Comparison of ENCODE assay signal across 8 cellular contexts in genomic region chr19:40089462-40089861, GRCh38. TPM values are rescaled to one million over a fixed set of nuclear protein-coding genes. Genes with fewer than 3 reads are reported as not detected.
A peak's percentile ranks its signal among the peaks of the same experiment; 100 is the strongest.
DNase-seq lines count a peak whose midpoint lies in the region; ATAC-seq and TF ChIP-seq lines count a peak whose summit lies in the region.

No MANE protein-coding gene starts in this region.

- H3K36me3 ChIP-seq in ES-I3 (ENCODE audit: insufficient read depth, low read length) (no peaks in the 10 kb centered on the region), SJSA1 (peaks cover 3% of the 10 kb centered on the region; the same call in 1 of the 2 replicates), psoas muscle (ENCODE audit: insufficient read depth in 1 of 2, low read depth in 1 of 2) (peaks cover 0 to 5% of the 10 kb centered on the region in 2 donors)

- no peak for DNase-seq in SJSA1 (ENCODE audit: low read depth in 1 of 2, low spot score in 2 of 2)
- DNase-seq in fibroblast of peridontal ligament (ENCODE audit: extremely low read depth), result peak; percentile 92
- no peak for DNase-seq in psoas muscle
- no peak for DNase-seq in NCI-H2196 treated with DMSO at 0.1 percent for 48 hours (lab: John Stamatoyannopoulos, UW; ENCODE audit: unreplicated experiment)
- no peak for DNase-seq in GM19238 (ENCODE audit: insufficient read length, low spot score)
- no peak for DNase-seq in NCI-H446 (lab: John Stamatoyannopoulos, UW)

- no peak overlapping the region for H3K27ac ChIP-seq in SJSA1
- peak overlapping the region; percentile 95 for H3K27ac ChIP-seq in psoas muscle

- intact Hi-C loops in psoas muscle (cut with DNase I), result no loop called here

- no peak for ATAC-seq in psoas muscle
- ATAC-seq in GM21381 (IDR thresholded peaks at IDR 0.05; ENCODE audit: unreplicated experiment), result no peak

- H3K27me3 ChIP-seq in SJSA1 (replicated peaks) (no peaks in the 10 kb centered on the region), psoas muscle (ENCODE audit: insufficient read depth in 3 of 3, low read length in 2 of 3) (no peaks in the 10 kb centered on the region)

- H3K9ac ChIP-seq in ES-I3 (ENCODE audit: low read depth, low read length), result peak overlapping the region; percentile 86

- H3K9me3 ChIP-seq in ES-I3 (ENCODE audit: control insufficient read depth, insufficient read depth, low read length) (no peaks in the 10 kb centered on the region), SJSA1 (replicated peaks) (no peaks in the 10 kb centered on the region), psoas muscle (no peaks in the 10 kb centered on the region)

- TF ChIP-seq CTCF in psoas muscle (IDR thresholded peaks at IDR 0.05), result no peak

- H3K4me3 ChIP-seq in SJSA1 (peak overlapping the region; percentile 75; the same call in 1 of the 2 replicates), psoas muscle (peak overlapping the region; percentile 92)

- H3K4me1 ChIP-seq in ES-I3 (ENCODE audit: insufficient read depth, low read length), result no peaks in the 10 kb centered on the region; the same call in none of the 2 replicates
- H3K4me1 ChIP-seq in SJSA1 (replicated peaks), result 0 out of 2 replicates have a peak, but pooled peaks cover 5% of the 10 kb centered on the region
- H3K4me1 ChIP-seq in psoas muscle, result peaks cover 8% of the 10 kb centered on the region

- WGBS in psoas muscle, 3 donors, result 42 to 48% (median 46%) methylated on average over 4 of the region's 4 CpGs

RNA-seq across cellular contexts. Expression of gene ZNF780A, which starts 1.3 kb away (rescaled TPM):
- 19.0 and 20.1 TPM in 2 replicates for total RNA-seq in SJSA1 (2014; rRNA removed; shearing (Covaris generic))
- total RNA-seq in psoas muscle, result 1 to 10 TPM; 4.3 to 9.7 (median 5.2) TPM
- polyA plus RNA-seq in psoas muscle, result 10 to 100 TPM in 1 of 3 donors, 1 to 10 TPM in 2; 4.2 to 11.8 (median 6.0) TPM

RNA-seq across cellular contexts. Expression of gene ZNF780B, which starts 33.4 kb away (rescaled TPM):
- total RNA-seq in SJSA1 (2014; rRNA removed; shearing (Covaris generic)), result 17.1 and 55.6 TPM in 2 replicates
- 1 to 10 TPM; 4.3 to 8.8 (median 6.6) TPM for total RNA-seq in psoas muscle
- 1 to 10 TPM; 1.7 to 9.1 (median 2.3) TPM for polyA plus RNA-seq in psoas muscle
